In the genomic region with DNA sequence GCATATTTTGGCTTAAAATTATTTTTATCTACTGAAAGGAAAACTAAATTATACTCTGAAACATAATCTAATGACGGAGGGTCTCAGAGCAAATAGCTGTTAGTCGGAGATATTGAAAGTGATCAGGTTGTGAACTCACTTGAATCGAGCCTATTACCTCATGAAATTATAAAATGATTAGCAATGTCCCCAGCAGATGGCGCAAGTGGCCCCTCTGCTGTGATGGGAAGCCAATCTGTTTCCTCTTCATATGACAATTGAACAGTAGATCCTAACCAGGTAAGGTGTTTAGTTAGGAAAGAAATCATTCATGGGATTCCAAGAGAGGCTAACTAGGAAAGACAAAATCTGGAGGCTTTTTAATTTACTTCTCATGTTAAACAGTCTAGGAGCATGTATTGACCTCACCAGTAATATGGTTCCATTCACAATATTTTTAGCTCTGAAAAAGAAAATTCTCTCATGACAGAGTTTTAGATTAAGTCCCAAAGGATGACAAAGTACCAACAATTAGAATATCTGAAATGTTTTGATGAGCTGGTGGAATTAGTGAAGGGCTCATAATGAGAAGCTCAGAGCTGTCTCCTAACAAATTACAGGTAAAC, we compare ENCODE assay signal across 8 cellular contexts. TPM values are rescaled to one million over a fixed set of nuclear protein-coding genes. Genes with fewer than 3 reads are reported as not detected.
DNase-seq lines count a peak whose midpoint lies in the region; ATAC-seq and TF ChIP-seq lines count a peak whose summit lies in the region.

No MANE protein-coding gene starts in this region.

- no peak overlapping the region for H3K9ac ChIP-seq in OCI-LY3 (ENCODE audit: low read length)

- H3K4me2 ChIP-seq in OCI-LY3 (ENCODE audit: low read length): 0 out of 2 replicates have a peak overlapping the region, but pooled peaks have one; percentile 18

- no peak overlapping the region for H3K27ac ChIP-seq in OCI-LY3 (ENCODE audit: low read length)

- no peaks in the 10 kb centered on the region for H3K79me2 ChIP-seq in OCI-LY3 (ENCODE audit: low read length)

- no peak overlapping the region for H3K4me3 ChIP-seq in OCI-LY3 (ENCODE audit: low read length)

- H4K20me1 ChIP-seq in OCI-LY3 (ENCODE audit: insufficient read depth, low read length): no peaks in the 10 kb centered on the region

- H3K9me3 ChIP-seq in OCI-LY3 (ENCODE audit: insufficient read depth, low read length): no peaks in the 10 kb centered on the region

- DNase-seq in EL: peak; percentile 61
- peak; percentile 91 for DNase-seq in HuH-7 (ENCODE audit: low spot score)
- DNase-seq in activated CD8-positive, alpha-beta memory T cell treated with anti-CD3 and anti-CD28 coated beads, Interleukin-2, amount 50 U/mL, for 24 hours (ENCODE audit: extremely low read depth): peak; percentile 44
- peak; percentile 42 for DNase-seq in epidermal melanocyte (ENCODE audit: insufficient read length, low spot score)
- peak; percentile 75 for DNase-seq in myocyte (ENCODE audit: low read depth)
- DNase-seq in stimulated activated CD8-positive, alpha-beta memory T cell treated with anti-CD3 and anti-CD28 coated beads, Interleukin-7, amount 100 ng/mL, for 1 hour (ENCODE audit: low read depth in 2 of 2): peak; percentile 44 to 60

- no peaks in the 10 kb centered on the region for H3K4me1 ChIP-seq in OCI-LY3 (ENCODE audit: low read length)

- peak; percentile 82 for TF ChIP-seq CTCF in OCI-LY3 (IDR thresholded peaks at IDR 0.05; ENCODE audit: low read depth, low read length)

- no peaks in the 10 kb centered on the region for H3K36me3 ChIP-seq in OCI-LY3 (replicated peaks; ENCODE audit: low read depth, low read length)

- H3K27me3 ChIP-seq in OCI-LY3 (ENCODE audit: low read depth, low read length): no peaks in the 10 kb centered on the region

- ATAC-seq in GM19351 (IDR thresholded peaks at IDR 0.05; ENCODE audit: unreplicated experiment): no peak

- H2AFZ ChIP-seq in OCI-LY3 (ENCODE audit: low read depth, low read length): no peak overlapping the region

RNA-seq across cellular contexts. Expression of gene MPPE1, which starts 29.9 kb away (rescaled TPM):
- total RNA-seq in myocyte: 25.0 and 76.0 TPM in 2 replicates
- polyA plus RNA-seq in myocyte (2012): 32.4 TPM

RNA-seq across cellular contexts. Expression of gene IMPA2, which starts 43.3 kb away (rescaled TPM):
- total RNA-seq in myocyte: 17.8 and 36.9 TPM in 2 replicates
- 14.4 TPM for polyA plus RNA-seq in myocyte (2012)
